Comparison of ENCODE assay signal across 11 cellular contexts in genomic region chr3:29331830-29332637, GRCh38. TPM values are rescaled to one million over a fixed set of nuclear protein-coding genes. Genes with fewer than 3 reads are reported as not detected.
DNase-seq lines count a peak whose midpoint lies in the region; ATAC-seq, FAIRE-seq and TF ChIP-seq lines count a peak whose summit lies in the region.
"Had no signal": no experiment of that assay in that cellular context is flagged by ENCODE, and none has a peak within 500 bp of the region (broad histone marks: within the 10 kb centered on the region; RNA-seq: fewer than 3 reads in every experiment).

No MANE protein-coding gene starts in this region.

- peak overlapping the region; percentile 31 for H3K4me3 ChIP-seq in ACC112 (ENCODE audit: low read depth, low read length)
- H3K4me3 ChIP-seq in H1 (ENCODE audit: extremely low read depth in 1 of 4, insufficient read depth in 2 of 4, low read depth in 3 of 4, low read length in 4 of 4) = no peak overlapping the region
- H3K4me3 ChIP-seq in muscle layer of duodenum (ENCODE audit: low read depth in 1 of 2, low read length in 2 of 2) = no peak overlapping the region
- no peak overlapping the region for H3K4me3 ChIP-seq in MM.1S (ENCODE audit: low read length)
- H3K4me3 ChIP-seq: upper lobe of left lung had no signal

- H2BK120ac ChIP-seq in H1 (replicated peaks; ENCODE audit: low read depth, low read length) = no peak overlapping the region

- H2AK5ac ChIP-seq in H1 (ENCODE audit: low read depth, low read length) = no peak overlapping the region

- no peak overlapping the region for H3K56ac ChIP-seq in H1 (replicated peaks; ENCODE audit: insufficient read length, low read depth, low read length)

- no peak for TF ChIP-seq EP300 in H1 (IDR thresholded peaks at IDR 0.05; ENCODE audit: borderline replicate concordance in 1 of 2, low read depth in 2 of 2, low read length in 2 of 2)

- no peak overlapping the region for H3K4ac ChIP-seq in H1 (replicated peaks; ENCODE audit: insufficient read length, low read depth, low read length)

- H4K5ac ChIP-seq in H1 (ENCODE audit: insufficient read length, low read depth, low read length) = no peak overlapping the region

- H2BK5ac ChIP-seq in H1 (ENCODE audit: low read depth, low read length) = no peak overlapping the region; the same call in 1 of the 2 replicates

- H4K8ac ChIP-seq in H1 (ENCODE audit: extremely low read depth, insufficient read depth, low read length) = no peak overlapping the region

- POLR2A ChIA-PET in H1 (lab: Charles Lee; ENCODE audit: partially characterized antibody) = no interaction called here

- 76% methylated on average over 3 of the region's 4 CpGs; no CpG with 5 or more reads in 1 of the 2 experiments for WGBS in H1 (ENCODE audit: extremely low coverage in 1 of 2, insufficient coverage in 1 of 2, insufficient read length in 1 of 2, insufficient replicate concordance in 2 of 2, low coverage in 1 of 2, low lambda C conversion rate in 2 of 2, missing lambda C conversion rate in 1 of 2), 2 experiments

- peaks cover 65% of the 10 kb centered on the region for H3K4me1 ChIP-seq in ACC112 (ENCODE audit: control insufficient read depth, insufficient read depth, low read length, unreplicated experiment)
- peaks cover 0 to 4% (median 1%) of the 10 kb centered on the region in 4 experiments; a peak in 2 of 7 replicates for H3K4me1 ChIP-seq in H1 (replicated peaks in 1 of 4; ENCODE audit: control insufficient read depth in 3 of 4, insufficient read depth in 4 of 4, low read length in 3 of 4)
- peaks cover 5 to 44% of the 10 kb centered on the region in 2 donors for H3K4me1 ChIP-seq in muscle layer of duodenum (ENCODE audit: control insufficient read depth in 1 of 2, insufficient read depth in 2 of 2, low read length in 2 of 2)
- no peaks in the 10 kb centered on the region for H3K4me1 ChIP-seq in MM.1S (ENCODE audit: low read length)

- H3K9me3 ChIP-seq in H1 (ENCODE audit: insufficient read depth in 2 of 2, low read depth in 1 of 2, low read length in 1 of 2) = no peaks in the 10 kb centered on the region
- H3K9me3 ChIP-seq in muscle layer of duodenum (ENCODE audit: control insufficient read depth in 1 of 2, low read length in 2 of 2) = no peaks in the 10 kb centered on the region
- H3K9me3 ChIP-seq in MM.1S (replicated peaks; ENCODE audit: insufficient read depth, low read length) = no peaks in the 10 kb centered on the region
- H3K9me3 ChIP-seq: upper lobe of left lung had no signal

- H2BK20ac ChIP-seq in H1 (ENCODE audit: low read length) = peak overlapping the region; percentile 57; the same call in 1 of the 2 replicates

- TF ChIP-seq POLR2A in H1 (IDR thresholded peaks at IDR 0.05; ENCODE audit: control extremely low read depth in 1 of 2, low read depth in 2 of 2, low read length in 2 of 2) = no peak

- H2BK12ac ChIP-seq in H1 (ENCODE audit: low read depth, low read length) = no peak overlapping the region

- TF ChIP-seq CTCF in H1 (IDR thresholded peaks at IDR 0.05; ENCODE audit: control extremely low read depth in 1 of 3, insufficient read depth in 1 of 3, low read depth in 1 of 3, low read length in 3 of 3) (no peak), MM.1S (IDR thresholded peaks at IDR 0.05; ENCODE audit: low read length) (no peak)

- peak; percentile 48 for ATAC-seq in HG02870 (IDR thresholded peaks at IDR 0.05; ENCODE audit: unreplicated experiment)

- H3K27me3 ChIP-seq in ACC112 (ENCODE audit: insufficient read depth, low read length) (no peaks in the 10 kb centered on the region), H1 (replicated peaks in 1 of 4; ENCODE audit: control insufficient read depth in 3 of 4, extremely low read depth in 1 of 4, insufficient read depth in 3 of 4, low read length in 3 of 4) (no peaks in the 10 kb centered on the region), muscle layer of duodenum (ENCODE audit: low read depth, low read length) (no peaks in the 10 kb centered on the region), MM.1S (replicated peaks; ENCODE audit: insufficient read depth, low read length) (no peaks in the 10 kb centered on the region)
- H3K27me3 ChIP-seq: upper lobe of left lung had no signal

- H3K14ac ChIP-seq in H1 (ENCODE audit: insufficient read length) = no peak overlapping the region

- CTCF ChIA-PET in H1 (lab: Charles Lee; ENCODE audit: partially characterized antibody) = no interaction called here

- no peak for DNase-seq in H1 (ENCODE audit: low read depth in 1 of 2, low spot score in 2 of 2)
- DNase-seq in MM.1S = no peak
- no peak for DNase-seq in UCSD-AML1 (lab: John Stamatoyannopoulos, UW; ENCODE audit: unreplicated experiment)
- DNase-seq in CD1c-positive myeloid dendritic cell (ENCODE audit: extremely low spot score) = no peak
- no peak for DNase-seq in NCI-H774 (lab: John Stamatoyannopoulos, UW)
- DNase-seq: NCI-H510A treated with DMSO at 0.1 percent for 48 hours, upper lobe of left lung had no signal

- H3F3A ChIP-seq in MM.1S (ENCODE audit: insufficient read depth, low read length) = no peaks in the 10 kb centered on the region

- no peaks in the 10 kb centered on the region for H3K79me1 ChIP-seq in H1 (ENCODE audit: low read depth, low read length)

- H2BK15ac ChIP-seq in H1 (ENCODE audit: low read length) = no peak overlapping the region

- 0 out of 2 replicates have a peak, but pooled peaks cover 3% of the 10 kb centered on the region for H3K36me3 ChIP-seq in ACC112 (ENCODE audit: insufficient read depth, low read length)
- no peaks in the 10 kb centered on the region for H3K36me3 ChIP-seq in H1 (ENCODE audit: control insufficient read depth in 2 of 4, insufficient read depth in 4 of 4, low read length in 3 of 4)
- H3K36me3 ChIP-seq in muscle layer of duodenum (ENCODE audit: control insufficient read depth in 1 of 2, insufficient read depth in 2 of 2, low read length in 2 of 2) = no peaks in the 10 kb centered on the region
- no peaks in the 10 kb centered on the region for H3K36me3 ChIP-seq in MM.1S (replicated peaks; ENCODE audit: insufficient read depth, low read length)
- H3K36me3 ChIP-seq: upper lobe of left lung had no signal

- H2AFZ ChIP-seq in ACC112 (ENCODE audit: low read length, unreplicated experiment) = peak overlapping the region; percentile 27
- H2AFZ ChIP-seq in H1 (ENCODE audit: low read length) = 0 out of 2 replicates have a peak overlapping the region, but pooled peaks have one; percentile 42
- no peak overlapping the region for H2AFZ ChIP-seq in MM.1S (ENCODE audit: low read length)
- H2AFZ ChIP-seq: parathyroid adenoma had no signal

- no peak overlapping the region for H4K91ac ChIP-seq in H1 (replicated peaks; ENCODE audit: insufficient read length, low read length)

- no peak overlapping the region for H3K23ac ChIP-seq in H1 (ENCODE audit: insufficient read length)

- no peaks in the 10 kb centered on the region for H3K9me2 ChIP-seq in MM.1S (replicated peaks; ENCODE audit: insufficient read depth, low read length)

- H3K9ac ChIP-seq in H1 (replicated peaks in 1 of 4; ENCODE audit: extremely low read depth in 1 of 4, low read depth in 3 of 4, low read length in 3 of 4) = no peak overlapping the region
- no peak overlapping the region for H3K9ac ChIP-seq in MM.1S (ENCODE audit: low read length)
- H3K9ac ChIP-seq: parathyroid adenoma had no signal

- H3K4me2 ChIP-seq in H1 (ENCODE audit: insufficient read depth in 1 of 2, low read depth in 2 of 2, low read length in 2 of 2) (no peak overlapping the region), MM.1S (ENCODE audit: low read depth, low read length) (no peak overlapping the region)

- peak overlapping the region; percentile 70 for H3K27ac ChIP-seq in ACC112 (ENCODE audit: low read depth, low read length)
- H3K27ac ChIP-seq in H1 (ENCODE audit: low read depth, low read length) = no peak overlapping the region
- peak overlapping the region; percentile 43 for H3K27ac ChIP-seq in muscle layer of duodenum (ENCODE audit: low read length)
- H3K27ac ChIP-seq in MM.1S (ENCODE audit: low read length) = no peak overlapping the region
- H3K27ac ChIP-seq: parathyroid adenoma had no signal

- H3K18ac ChIP-seq in H1 (ENCODE audit: extremely low read depth, low read length) = no peak overlapping the region

- no peaks in the 10 kb centered on the region for H3K23me2 ChIP-seq in H1 (ENCODE audit: low read depth, low read length)

- no peak for TF ChIP-seq RAD21 in H1 (IDR thresholded peaks at IDR 0.05 in 1 of 2, conservative IDR thresholded peaks at IDR 0.05 in 1 of 2; ENCODE audit: low read depth in 2 of 2, low read length in 2 of 2)

- H3K79me2 ChIP-seq in ACC112 (ENCODE audit: control insufficient read depth, insufficient read depth, low read length, unreplicated experiment) (peaks cover 80% of the 10 kb centered on the region), H1 (ENCODE audit: control insufficient read depth in 1 of 2, insufficient read depth in 2 of 2, low read length in 2 of 2) (no peaks in the 10 kb centered on the region), MM.1S (ENCODE audit: low read length) (no peaks in the 10 kb centered on the region)
- H3K79me2 ChIP-seq: parathyroid adenoma had no signal

- H4K20me1 ChIP-seq in H1 (replicated peaks in 1 of 2; ENCODE audit: control insufficient read depth in 1 of 2, insufficient read depth in 2 of 2, low read length in 2 of 2) = no peaks in the 10 kb centered on the region
- no peaks in the 10 kb centered on the region for H4K20me1 ChIP-seq in MM.1S (ENCODE audit: insufficient read depth, low read length)

- FAIRE-seq in H1 (lab: Jason Lieb, UNC) = no peak

TF ChIP-seq in H1, 55 proteins besides CTCF, POLR2A, EP300 and RAD21 (continues in another document):
- TF ChIP-seq TBP (IDR thresholded peaks at IDR 0.05; ENCODE audit: low read depth, low read length) (no peak), SP2 (IDR thresholded peaks at IDR 0.05; ENCODE audit: low read length) (no peak), SAP30 (IDR thresholded peaks at IDR 0.05; ENCODE audit: insufficient read depth, insufficient replicate concordance, low read length) (no peak), E2F6 (IDR thresholded peaks at IDR 0.05) (no peak), GTF2F1 (IDR thresholded peaks at IDR 0.05; ENCODE audit: borderline replicate concordance, low read depth, low read length) (no peak)

RNA-seq across cellular contexts. Expression of gene RBMS3, which starts 51.2 kb away (rescaled TPM):
- 5.4 and 6.9 TPM in 2 replicates for total RNA-seq in H1 (2021; fragmentation: NEBNext Ultra II Directional; extraction: Animal tissue kit (Norgen Biotek cat#: 25700))
- polyA plus RNA-seq in H1 (2011; rRNA removed) = 3.7 and 4.2 TPM in 2 replicates
- polyA plus RNA-seq in H1 (2011; cell fraction: cytosol; rRNA removed) = 4.6 TPM
- polyA plus RNA-seq in H1 (2011; cell fraction: nucleus; rRNA removed) = 6.0 TPM
- polyA plus RNA-seq in H1 (2012, experiment 1 of 2) = 3.8 to 6.0 TPM (median 4.7 TPM) in 4 replicates
- 0.20 TPM for polyA plus RNA-seq in H1 (2012, experiment 2 of 2)
- 4.4 TPM for polyA plus RNA-seq in H1 (2013, experiment 1 of 2)
- 4.1 TPM for polyA plus RNA-seq in H1 (2013, experiment 2 of 2)
- 9.0 and 12.2 TPM in 2 replicates for polyA minus RNA-seq in H1 (2011; rRNA and poly(A)+ RNA removed)
- polyA minus RNA-seq in H1 (2011; cell fraction: cytosol; rRNA and poly(A)+ RNA removed) = 1.2 TPM
- polyA minus RNA-seq in H1 (2011; cell fraction: nucleus; rRNA and poly(A)+ RNA removed) = 18.6 TPM

Comparison
In these comparisons a context has a peak if more than half of its experiments do, and no peak if none do; other contexts are left out.
1. H3K27ac ChIP-seq: peak in ACC112 (single experiment) and muscle layer of duodenum (single experiment); none in H1 (single experiment) and MM.1S (single experiment).